In the genomic region with DNA sequence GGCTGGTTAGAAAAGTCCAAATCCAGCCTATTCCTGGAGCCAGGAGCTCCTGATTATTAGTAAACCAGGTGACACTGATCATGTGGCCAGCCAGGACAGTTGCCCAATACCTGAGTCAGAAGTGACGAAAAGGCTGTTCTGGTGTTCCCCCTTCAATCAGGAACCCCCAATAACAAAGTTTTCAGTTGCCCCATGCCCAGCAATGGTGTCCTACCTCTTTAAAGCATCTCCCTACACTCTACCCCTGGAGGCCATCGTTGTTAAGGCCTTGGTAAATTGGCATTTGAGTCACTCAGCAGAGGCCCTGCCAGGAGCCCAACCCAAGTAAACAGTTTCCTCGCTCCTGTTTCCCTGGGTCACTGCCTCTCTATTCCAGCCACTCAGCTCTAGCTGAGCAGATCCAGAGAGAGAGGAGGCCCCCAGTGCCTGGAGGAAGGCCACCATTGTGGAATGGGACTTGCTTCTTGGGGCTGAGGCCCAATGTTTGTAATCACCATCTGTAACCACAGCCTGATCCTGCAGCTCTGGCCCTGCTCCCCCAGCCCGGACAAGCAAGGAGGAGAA, we compare ENCODE assay signal across 6 cellular contexts. TPM values are rescaled to one million over a fixed set of nuclear protein-coding genes. Genes with fewer than 3 reads are reported as not detected.
DNase-seq lines count a peak whose midpoint lies in the region; ATAC-seq and TF ChIP-seq lines count a peak whose summit lies in the region.

No MANE protein-coding gene starts in this region.

- no peaks in the 10 kb centered on the region for H3K9me3 Mint-ChIP-seq in T-helper 1 cell treated with Interleukin-12 subunit alpha and Interleukin-12 subunit beta and Interleukin-4 antibody, amounts not matched to agents 30 μg/mL and 1 μg/mL, for 36 hours

- no peaks in the 10 kb centered on the region for H3K27me3 Mint-ChIP-seq in T-helper 1 cell treated with Interleukin-12 subunit alpha and Interleukin-12 subunit beta and Interleukin-4 antibody, amounts not matched to agents 30 μg/mL and 1 μg/mL, for 36 hours (ENCODE audit: low read depth)

- DNase-seq in T-helper 1 cell = no peak
- DNase-seq in foreskin keratinocyte = peak; percentile 28 to 65
- DNase-seq in substantia nigra (lab: John Stamatoyannopoulos, UW) = peak in 21 of 49 donors; percentile 17 to 78 (median 54)
- DNase-seq in NCI-H1694 (lab: John Stamatoyannopoulos, UW) = no peak

- H3K4me1 ChIP-seq in foreskin keratinocyte = peaks cover 11% of the 10 kb centered on the region

- H3K4me1 Mint-ChIP-seq in T-helper 1 cell treated with Interleukin-12 subunit alpha and Interleukin-12 subunit beta and Interleukin-4 antibody, amounts not matched to agents 30 μg/mL and 1 μg/mL, for 36 hours (ENCODE audit: low read depth) = peaks cover 42% of the 10 kb centered on the region

- peak; percentile 76 for ATAC-seq in foreskin keratinocyte
- ATAC-seq in GM19397 (IDR thresholded peaks at IDR 0.05; ENCODE audit: unreplicated experiment) = no peak

- H3K27ac Mint-ChIP-seq in T-helper 1 cell treated with Interleukin-12 subunit alpha and Interleukin-12 subunit beta and Interleukin-4 antibody, amounts not matched to agents 30 μg/mL and 1 μg/mL, for 36 hours = peak overlapping the region; percentile 78

- H3K27me3 ChIP-seq in foreskin keratinocyte = no peaks in the 10 kb centered on the region

- TF ChIP-seq CTCF in foreskin keratinocyte (conservative IDR thresholded peaks at IDR 0.05) = peak; percentile 22

- H3K27ac ChIP-seq in foreskin keratinocyte (peak overlapping the region; percentile 25), substantia nigra (ENCODE audit: low read depth, low read length, poor library complexity, severe bottlenecking) (peak overlapping the region; percentile 85)

- H3K4me3 Mint-ChIP-seq in T-helper 1 cell treated with Interleukin-12 subunit alpha and Interleukin-12 subunit beta and Interleukin-4 antibody, amounts not matched to agents 30 μg/mL and 1 μg/mL, for 36 hours = no peak overlapping the region

- peaks cover 40% of the 10 kb centered on the region for H3K36me3 Mint-ChIP-seq in T-helper 1 cell treated with Interleukin-12 subunit alpha and Interleukin-12 subunit beta and Interleukin-4 antibody, amounts not matched to agents 30 μg/mL and 1 μg/mL, for 36 hours (ENCODE audit: low read depth)

RNA-seq across cellular contexts. Expression of gene ARHGAP1, which starts 25.0 kb away (rescaled TPM):
- total RNA-seq in foreskin keratinocyte = 53.5 and 55.5 TPM in 2 replicates
- polyA plus RNA-seq in foreskin keratinocyte = 42.3 and 43.4 TPM in 2 replicates

RNA-seq across cellular contexts. Expression of gene ZNF408, which starts 25.5 kb away (rescaled TPM):
- total RNA-seq in foreskin keratinocyte = 9.5 and 10.0 TPM in 2 replicates
- 9.5 and 10.9 TPM in 2 replicates for polyA plus RNA-seq in foreskin keratinocyte

RNA-seq across cellular contexts. Expression of gene F2, which starts 43.6 kb away (rescaled TPM):
- total RNA-seq in foreskin keratinocyte = not detected in 2 replicates
- polyA plus RNA-seq in foreskin keratinocyte = 0.03 TPM in 1 of 2 replicates, not detected in the other

RNA-seq across cellular contexts. Expression of gene ATG13, which starts 58.0 kb away (rescaled TPM):
- 31.5 and 36.4 TPM in 2 replicates for total RNA-seq in foreskin keratinocyte
- polyA plus RNA-seq in foreskin keratinocyte = 32.1 and 38.1 TPM in 2 replicates

RNA-seq across cellular contexts. Expression of gene HARBI1, which starts 58.3 kb away (rescaled TPM):
- total RNA-seq in foreskin keratinocyte = 4.8 and 5.0 TPM in 2 replicates
- 3.5 TPM in 2 replicates for polyA plus RNA-seq in foreskin keratinocyte

Comparison
In these comparisons a context has a peak if more than half of its experiments do, and no peak if none do; other contexts are left out.
1. DNase-seq: peak in foreskin keratinocyte (2 of 2); none in T-helper 1 cell (0 of 5) and NCI-H1694 (single experiment).